Comparison of ENCODE assay signal across 10 cellular contexts in the genomic region with DNA sequence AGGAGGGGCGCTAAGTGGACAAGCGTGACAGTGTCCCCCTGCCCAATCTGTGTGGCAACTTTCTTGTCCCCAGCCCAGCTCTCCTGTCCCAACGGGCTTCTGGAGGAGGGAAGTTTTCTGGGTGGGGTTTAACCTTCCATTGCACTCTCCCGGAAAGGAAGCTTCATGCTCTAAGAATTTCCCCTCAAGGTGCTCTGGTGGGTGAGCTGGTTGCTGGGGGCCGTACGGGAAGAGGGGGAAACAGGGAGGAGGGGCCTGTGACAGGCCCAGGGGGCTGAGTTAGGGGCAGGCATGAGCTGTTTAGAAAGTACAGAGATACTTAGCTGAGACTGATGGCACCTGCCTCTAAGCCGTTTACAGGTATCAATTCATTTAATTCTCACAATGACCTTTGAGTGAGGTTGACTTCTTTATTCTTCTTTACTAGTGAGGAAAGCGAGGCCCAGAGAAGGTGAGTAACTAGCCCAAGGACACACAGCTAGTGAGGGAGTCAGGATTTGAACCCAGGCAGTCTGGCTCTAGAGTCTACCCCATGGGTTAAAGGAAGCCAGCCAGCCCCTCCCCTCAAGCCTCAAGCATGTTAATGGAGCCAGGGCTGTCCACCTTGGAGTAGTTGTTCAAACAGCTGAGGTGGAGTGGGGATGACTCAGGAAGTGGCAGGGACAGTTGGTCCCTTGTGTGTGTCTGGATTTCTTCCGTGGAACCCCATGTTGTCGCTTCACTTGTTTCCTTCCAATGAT. TPM values are rescaled to one million over a fixed set of nuclear protein-coding genes. Genes with fewer than 3 reads are reported as not detected.
DNase-seq lines count a peak whose midpoint lies in the region; ATAC-seq and TF ChIP-seq lines count a peak whose summit lies in the region.
"Had no signal": no experiment of that assay in that cellular context is flagged by ENCODE, and none has a peak within 500 bp of the region (broad histone marks: within the 10 kb centered on the region; RNA-seq: fewer than 3 reads in every experiment).

No MANE protein-coding gene starts in this region.

- POLR2A ChIA-PET in CD8-positive, alpha-beta T cell (lab: Charles Lee) = interaction anchor here (1.1 to 2.1 kb wide), 4 partner anchors 37 to 69 kb away, joined by 3 to 7 read pairs (median 5); no protein-coding TSS in a partner anchor

- no peaks in the 10 kb centered on the region for H3K36me3 ChIP-seq in CD8-positive, alpha-beta T cell (ENCODE audit: insufficient read depth, low read length)
- no peaks in the 10 kb centered on the region for H3K36me3 ChIP-seq in Loucy (ENCODE audit: insufficient read depth, low read length)
- H3K36me3 ChIP-seq in duodenal mucosa (ENCODE audit: control insufficient read depth in 1 of 2, insufficient read depth in 2 of 2, low read length in 2 of 2) = peaks cover 10 to 27% of the 10 kb centered on the region in 2 donors
- no peaks in the 10 kb centered on the region for H3K36me3 ChIP-seq in parathyroid adenoma (ENCODE audit: control insufficient read depth, insufficient read depth, low read length)

- 0 out of 2 replicates have a peak, but pooled peaks cover 3% of the 10 kb centered on the region for H3F3A ChIP-seq in Loucy (ENCODE audit: low read depth)

- intact Hi-C loops in CD8-positive, alpha-beta T cell (cut with DNase I, micrococcal nuclease) = no loop called here

- no peaks in the 10 kb centered on the region for H3K9me3 Mint-ChIP-seq in CD8-positive, alpha-beta T cell

- H3K4me2 ChIP-seq in Loucy (ENCODE audit: low read depth, low read length, poor library complexity, severe bottlenecking) = peak overlapping the region; percentile 6
- no peak overlapping the region for H3K4me2 ChIP-seq in parathyroid adenoma (ENCODE audit: low read length)

- no peaks in the 10 kb centered on the region for H3K27me3 Mint-ChIP-seq in CD8-positive, alpha-beta T cell (ENCODE audit: low read depth)
- H3K27me3 Mint-ChIP-seq: T-helper 17 cell had no signal

- no peaks in the 10 kb centered on the region for H3K27me3 ChIP-seq in CD8-positive, alpha-beta T cell (ENCODE audit: insufficient read depth, low read length)
- H3K27me3 ChIP-seq in Loucy (ENCODE audit: insufficient read depth, low read length, poor library complexity, severe bottlenecking) = no peaks in the 10 kb centered on the region
- H3K27me3 ChIP-seq in duodenal mucosa (ENCODE audit: control insufficient read depth in 1 of 2, insufficient read depth in 2 of 2, low read length in 2 of 2) = no peaks in the 10 kb centered on the region
- no peaks in the 10 kb centered on the region for H3K27me3 ChIP-seq in parathyroid adenoma (ENCODE audit: control insufficient read depth, insufficient read depth, low read length)

- DNase-seq in CD8-positive, alpha-beta T cell = no peak
- DNase-seq in GM19240 (ENCODE audit: insufficient read length, low spot score) (no peak), NCI-H82 (lab: John Stamatoyannopoulos, UW) (no peak), NCI-H2081 treated with DMSO at 0.1 percent for 48 hours (lab: John Stamatoyannopoulos, UW) (no peak)
- DNase-seq: T-helper 17 cell had no signal

- peak overlapping the region; percentile 16 for H3K27ac ChIP-seq in CD8-positive, alpha-beta T cell (ENCODE audit: low read depth, low read length)
- peak overlapping the region; percentile 30 for H3K27ac ChIP-seq in duodenal mucosa (ENCODE audit: low read depth, low read length)
- H3K27ac ChIP-seq in parathyroid adenoma = peak overlapping the region; percentile 72

- ATAC-seq in CD8-positive, alpha-beta T cell = peak; percentile 21
- no peak for ATAC-seq in HG03342 (IDR thresholded peaks at IDR 0.05; ENCODE audit: unreplicated experiment)
- ATAC-seq: T-helper 17 cell had no signal

- no peak overlapping the region for H2AFZ ChIP-seq in Loucy (ENCODE audit: low read length)
- H2AFZ ChIP-seq in parathyroid adenoma = no peak overlapping the region

- CTCF ChIA-PET in CD8-positive, alpha-beta T cell (lab: Charles Lee) = interaction anchor here (1.2 to 11.0 kb wide), 12 partner anchors 10 to 163 kb away, joined by 3 to 423 read pairs (median 10); partner anchors contain the start of genes ADGRG1 and KATNB1

- H3K27ac Mint-ChIP-seq in CD8-positive, alpha-beta T cell = peak overlapping the region; percentile 82

- H3K9me3 ChIP-seq in CD8-positive, alpha-beta T cell (ENCODE audit: low read length) = no peaks in the 10 kb centered on the region
- H3K9me3 ChIP-seq in Loucy (ENCODE audit: insufficient read depth, low read depth, low read length) (no peaks in the 10 kb centered on the region), duodenal mucosa (ENCODE audit: control insufficient read depth in 1 of 2, low read length in 2 of 2) (no peaks in the 10 kb centered on the region), parathyroid adenoma (ENCODE audit: control insufficient read depth, low read length) (no peaks in the 10 kb centered on the region)

- H3K4me1 ChIP-seq in CD8-positive, alpha-beta T cell (ENCODE audit: insufficient read depth, low read length) = peaks cover 27% of the 10 kb centered on the region
- peaks cover 67% of the 10 kb centered on the region for H3K4me1 ChIP-seq in Loucy (ENCODE audit: insufficient read depth, low read length, poor library complexity, severe bottlenecking)
- H3K4me1 ChIP-seq in duodenal mucosa (ENCODE audit: control insufficient read depth in 1 of 2, insufficient read depth in 2 of 2, low read length in 2 of 2) = peaks cover 21 to 22% of the 10 kb centered on the region in 2 donors
- H3K4me1 ChIP-seq in parathyroid adenoma = peaks cover 5% of the 10 kb centered on the region

- H3K4me3 Mint-ChIP-seq in CD8-positive, alpha-beta T cell = peak overlapping the region; percentile 29
- H3K4me3 Mint-ChIP-seq: T-helper 17 cell had no signal

- H3K4me1 Mint-ChIP-seq in CD8-positive, alpha-beta T cell (ENCODE audit: low read depth) = peaks cover 37% of the 10 kb centered on the region

- H3K36me3 Mint-ChIP-seq in CD8-positive, alpha-beta T cell = no peaks in the 10 kb centered on the region

- peak overlapping the region; percentile 25 for H3K9ac ChIP-seq in Loucy (ENCODE audit: low read depth, low read length, poor library complexity, severe bottlenecking)
- no peak overlapping the region for H3K9ac ChIP-seq in duodenal mucosa (ENCODE audit: low read depth in 1 of 2, low read length in 2 of 2)
- no peak overlapping the region for H3K9ac ChIP-seq in parathyroid adenoma

- H3K9me2 ChIP-seq in Loucy (replicated peaks; ENCODE audit: low read depth, low read length) = no peaks in the 10 kb centered on the region

- no peaks in the 10 kb centered on the region for H3K79me2 ChIP-seq in Loucy (ENCODE audit: insufficient read depth, low read length)
- H3K79me2 ChIP-seq in parathyroid adenoma = peaks cover 8% of the 10 kb centered on the region

- H3K4me3 ChIP-seq in CD8-positive, alpha-beta T cell (ENCODE audit: low read depth, low read length) = peak overlapping the region; percentile 2
- H3K4me3 ChIP-seq in Loucy (ENCODE audit: low read length, poor library complexity, severe bottlenecking) (no peak overlapping the region), duodenal mucosa (ENCODE audit: low read depth in 1 of 2, low read length in 2 of 2) (no peak overlapping the region), parathyroid adenoma (ENCODE audit: low read depth, low read length) (no peak overlapping the region)

- TF ChIP-seq CTCF in CD8-positive, alpha-beta T cell (IDR thresholded peaks at IDR 0.05) = no peak
- no peak for TF ChIP-seq CTCF in Loucy (conservative IDR thresholded peaks at IDR 0.05; ENCODE audit: low read length)
- no peak for TF ChIP-seq CTCF in parathyroid adenoma (IDR thresholded peaks at IDR 0.05)

- H4K20me1 ChIP-seq in Loucy (ENCODE audit: insufficient read depth, low read length, poor library complexity, severe bottlenecking) = no peaks in the 10 kb centered on the region

RNA-seq across cellular contexts. Expression of gene ADGRG1, which starts 18.9 kb away (rescaled TPM):
- total RNA-seq in CD8-positive, alpha-beta T cell = 1 to 10 TPM; 3.8 to 4.4 TPM

RNA-seq across cellular contexts. Expression of gene ADGRG3, which starts 20.8 kb away (rescaled TPM):
- under 1 TPM in 1 of 2 experiments, not detected in 1; 0.14 TPM for total RNA-seq in CD8-positive, alpha-beta T cell
- total RNA-seq: pulmonary artery endothelial cell had no signal

RNA-seq across cellular contexts. Expression of gene DRC7, which starts 47.3 kb away (rescaled TPM):
- total RNA-seq in CD8-positive, alpha-beta T cell = not detected

Comparison
In these comparisons a context has a peak if more than half of its experiments do, and no peak if none do; other contexts are left out.
1. H3K27ac ChIP-seq: peak in every context shown above with its lines; median percentile 72 in parathyroid adenoma; 30 in duodenal mucosa; 16 in CD8-positive, alpha-beta T cell.